Comparison of ENCODE assay signal across 1 cellular context in genomic region chr2:25878361-25879132, GRCh38.
TF ChIP-seq lines count a peak whose summit lies in the region.

Gene ASXL2, minus strand, starts transcription at chr2:25878487. Its CDS starts 265 bp downstream, at chr2:25878222.

TF ChIP-seq in HepG2, 621 proteins besides CTCF, POLR2A, EP300 and RAD21 (continued from another document and continues in another):
- TF ChIP-seq THRA (CRISPR knock-in tag; IDR thresholded peaks at IDR 0.05; ENCODE audit: borderline replicate concordance) (no peak; the same call in none of the 2 replicates), CHD2 (IDR thresholded peaks at IDR 0.05; ENCODE audit: low read depth, low read length) (no peak), NFIC (IDR thresholded peaks at IDR 0.05; ENCODE audit: low read length) (0 out of 2 replicates have a peak, but pooled peaks have one; percentile 79), DNMT3B (CRISPR knock-in tag; conservative IDR thresholded peaks at IDR 0.05) (peak; percentile 56), NCOA2 (CRISPR knock-in tag; IDR thresholded peaks at IDR 0.05) (no peak; the same call in 1 of the 2 replicates), SAFB2 (CRISPR knock-in tag; IDR thresholded peaks at IDR 0.05; ENCODE audit: borderline replicate concordance, low read depth) (no peak), ZNF720 (CRISPR knock-in tag; IDR thresholded peaks at IDR 0.05) (0 out of 2 replicates have a peak, but pooled peaks have one; percentile 46), ZNF747 (CRISPR knock-in tag; IDR thresholded peaks at IDR 0.05; ENCODE audit: borderline replicate concordance) (no peak), ZXDC (CRISPR knock-in tag; IDR thresholded peaks at IDR 0.05) (0 out of 2 replicates have a peak, but pooled peaks have one; percentile 22), SKIL (CRISPR knock-in tag; IDR thresholded peaks at IDR 0.05; ENCODE audit: borderline replicate concordance) (peak; percentile 38; the same call in 1 of the 2 replicates), ZNF768 (CRISPR knock-in tag; IDR thresholded peaks at IDR 0.05) (no peak), NONO (IDR thresholded peaks at IDR 0.05) (no peak), NONO (CRISPR knock-in tag; conservative IDR thresholded peaks at IDR 0.05) (peak; percentile 88), ZBTB26 (CRISPR knock-in tag; IDR thresholded peaks at IDR 0.05; ENCODE audit: borderline replicate concordance) (peak; percentile 82; the same call in 1 of the 2 replicates), ZNF800 (CRISPR knock-in tag; IDR thresholded peaks at IDR 0.05) (no peak), ZFP36L1 (CRISPR knock-in tag; IDR thresholded peaks at IDR 0.05) (peak; percentile 37; the same call in 1 of the 2 replicates), ZNF607 (CRISPR knock-in tag; IDR thresholded peaks at IDR 0.05; ENCODE audit: borderline replicate concordance) (peak; percentile 92; the same call in 1 of the 2 replicates), HMGXB4 (CRISPR knock-in tag; IDR thresholded peaks at IDR 0.05; ENCODE audit: borderline replicate concordance in 1 of 2, low read depth in 1 of 2) (peak; percentile 33 to 53; a peak in 2 of 4 replicates), SSRP1 (CRISPR knock-in tag; IDR thresholded peaks at IDR 0.05) (no peak), TAF1 (CRISPR knock-in tag; IDR thresholded peaks at IDR 0.05) (peak; percentile 84), FOXC1 (CRISPR knock-in tag; IDR thresholded peaks at IDR 0.05; ENCODE audit: borderline replicate concordance) (0 out of 2 replicates have a peak, but pooled peaks have one; percentile 12), NFYB (CRISPR knock-in tag; IDR thresholded peaks at IDR 0.05) (peak; percentile 27; the same call in 1 of the 2 replicates), ZNF557 (CRISPR knock-in tag; IDR thresholded peaks at IDR 0.05) (peak; percentile 91; the same call in 1 of the 2 replicates), ZNF629 (CRISPR knock-in tag; conservative IDR thresholded peaks at IDR 0.05) (no peak; the same call in 1 of the 2 replicates), HNF1A (IDR thresholded peaks at IDR 0.05; ENCODE audit: low read depth) (0 out of 2 replicates have a peak, but pooled peaks have one; percentile 10), HNF1A (CRISPR knock-in tag; IDR thresholded peaks at IDR 0.05; ENCODE audit: borderline replicate concordance) (no peak; the same call in 1 of the 2 replicates), ZNF724P (CRISPR knock-in tag; IDR thresholded peaks at IDR 0.05; ENCODE audit: borderline replicate concordance) (peak; percentile 71; the same call in 1 of the 2 replicates), MED8 (CRISPR knock-in tag; IDR thresholded peaks at IDR 0.05; ENCODE audit: insufficient replicate concordance) (no peak), EZH2 (conservative IDR thresholded peaks at IDR 0.05; ENCODE audit: low read depth, low read length) (no peak), CENPT (CRISPR knock-in tag; IDR thresholded peaks at IDR 0.05; ENCODE audit: low read depth) (no peak), ZNF589 (CRISPR knock-in tag; conservative IDR thresholded peaks at IDR 0.05) (no peak; the same call in 1 of the 2 replicates), ZNF510 (CRISPR knock-in tag; IDR thresholded peaks at IDR 0.05; ENCODE audit: low read depth) (no peak; the same call in 1 of the 2 replicates), ZNF260 (CRISPR knock-in tag; IDR thresholded peaks at IDR 0.05; ENCODE audit: borderline replicate concordance, low read depth) (no peak), ZNF598 (CRISPR knock-in tag; IDR thresholded peaks at IDR 0.05; ENCODE audit: borderline replicate concordance) (0 out of 2 replicates have a peak, but pooled peaks have one; percentile 17), SUZ12 (IDR thresholded peaks at IDR 0.05; ENCODE audit: low read depth, low read length) (no peak), ZBTB49 (CRISPR knock-in tag; IDR thresholded peaks at IDR 0.05; ENCODE audit: borderline replicate concordance) (peak; percentile 23; the same call in 1 of the 2 replicates), ZNF530 (CRISPR knock-in tag; IDR thresholded peaks at IDR 0.05; ENCODE audit: low read depth) (no peak), ZNF788 (CRISPR knock-in tag; IDR thresholded peaks at IDR 0.05; ENCODE audit: borderline replicate concordance) (no peak; the same call in 1 of the 2 replicates), TARDBP (CRISPR knock-in tag; IDR thresholded peaks at IDR 0.05) (no peak; the same call in 1 of the 2 replicates), ZNF674 (CRISPR knock-in tag; IDR thresholded peaks at IDR 0.05; ENCODE audit: low read depth) (no peak)
